Comparison of ENCODE assay signal across 26 cellular contexts in genomic region chr12:98579835-98580234, GRCh38. TPM values are rescaled to one million over a fixed set of nuclear protein-coding genes. Genes with fewer than 3 reads are reported as not detected.
DNase-seq lines count a peak whose midpoint lies in the region; ATAC-seq, FAIRE-seq and TF ChIP-seq lines count a peak whose summit lies in the region.
"Had no signal": no experiment of that assay in that cellular context is flagged by ENCODE, and none has a peak within 500 bp of the region (broad histone marks: within the 10 kb centered on the region; RNA-seq: fewer than 3 reads in every experiment).

No MANE protein-coding gene starts in this region.

- H3K9ac ChIP-seq in HCT116 (ENCODE audit: low read length) (no peak overlapping the region), K562 (ENCODE audit: insufficient read depth in 1 of 2, low read depth in 2 of 2, low read length in 2 of 2) (no peak overlapping the region)
- H3K9ac ChIP-seq: BLaER1 had no signal

- no peaks in the 10 kb centered on the region for H3K9me2 ChIP-seq in HCT116 (ENCODE audit: insufficient read depth)

- H2AFZ ChIP-seq in HCT116 (ENCODE audit: low read depth, low read length, poor library complexity, severe bottlenecking) (peak overlapping the region; percentile 76), K562 (ENCODE audit: low read depth, low read length) (no peak overlapping the region)

- intact Hi-C loops in HCT116 (cut with micrococcal nuclease): no loop called here
- intact Hi-C loops in K562 (cut with micrococcal nuclease): no loop called here

- in situ Hi-C loops in K562 (cut with MboI): no loop called here

- POLR2A ChIA-PET in HCT116 (lab: Charles Lee): no interaction called here
- POLR2A ChIA-PET in HEK293 (lab: Yijun Ruan, JAX): no interaction called here
- POLR2A ChIA-PET in K562 (lab: Yijun Ruan, JAX): interaction anchor here (3.0 kb wide), 1 partner anchor 14 kb away, joined by 22 read pairs; the partner anchor contains the start of gene SLC25A3

- no peak for TF ChIP-seq EP300 in K562 (IDR thresholded peaks at IDR 0.05; ENCODE audit: low read length)

- BruUV-seq in HCT116 (replicated peaks; lab: Mats Ljungman, UMichigan) (no TSS peak), K562 (replicated peaks; lab: Mats Ljungman, UMichigan) (no TSS peak)

- no peaks in the 10 kb centered on the region for H3K9me1 ChIP-seq in K562 (ENCODE audit: control insufficient read depth, insufficient read depth, low read length)

- H3K9me3 Mint-ChIP-seq in activated naive CD8-positive, alpha-beta T cell treated with anti-CD3 and anti-CD28 coated beads for 36 hours: no peaks in the 10 kb centered on the region
- H3K9me3 Mint-ChIP-seq: CD8-positive, alpha-beta memory T cell had no signal

- RAD21 ChIA-PET in HCT116 (lab: Charles Lee; ENCODE audit: low non-redundant PET in 1 of 2, low total read pairs in 2 of 2, uncharacterized antibody in 2 of 2, unreplicated experiment in 2 of 2): no interaction called here

- H4K20me1 ChIP-seq in HCT116 (ENCODE audit: insufficient read depth) (no peaks in the 10 kb centered on the region), K562 (replicated peaks; ENCODE audit: control insufficient read depth, insufficient read depth, low read length) (no peaks in the 10 kb centered on the region)
- H4K20me1 ChIP-seq: BLaER1 had no signal

- DNase-seq in HCT116 (ENCODE audit: low read depth, low spot score) (no peak), K562 (ENCODE audit: extremely low read depth in 1 of 4, low spot score in 3 of 4) (no peak), SKM-1 treated with dmso at 0.1 percent for 144 hours (lab: John Stamatoyannopoulos, UW; ENCODE audit: unreplicated experiment) (no peak)
- DNase-seq in activated naive CD8-positive, alpha-beta T cell treated with anti-CD3 and anti-CD28 coated beads for 36 hours: no peak
- DNase-seq: 8988T; ACHN; BE2C; C1 segment of cervical spinal cord; CD4-positive, alpha-beta memory T cell; CD4-positive, CD25-positive, alpha-beta regulatory T cell; CD8-positive, alpha-beta memory T cell; COR-L47; DMS 273 treated with DMSO at 0.1 percent for 48 hours; DMS153; DMS53; DMS79; DND-41; EL; GDM1 had no signal

- H3K27me3 ChIP-seq in HCT116 (ENCODE audit: insufficient read depth, low read length) (no peaks in the 10 kb centered on the region), K562 (ENCODE audit: control insufficient read depth in 2 of 2, insufficient read depth in 2 of 2, low read length in 2 of 2) (no peaks in the 10 kb centered on the region)
- H3K27me3 ChIP-seq: BE2C, BLaER1 had no signal

- H3K9me3 ChIP-seq in HCT116 (ENCODE audit: control insufficient read depth in 1 of 2, insufficient read depth in 1 of 2, low read depth in 1 of 2, low read length in 2 of 2) (no peaks in the 10 kb centered on the region), HEK293 (ENCODE audit: control insufficient read depth, insufficient read depth, low read depth, low read length) (no peaks in the 10 kb centered on the region), K562 (replicated peaks; ENCODE audit: control insufficient read depth, insufficient read depth, low read depth, low read length) (no peaks in the 10 kb centered on the region)
- H3K9me3 ChIP-seq: BE2C, BLaER1 had no signal

- H3K36me3 Mint-ChIP-seq in activated naive CD8-positive, alpha-beta T cell treated with anti-CD3 and anti-CD28 coated beads for 36 hours: no peaks in the 10 kb centered on the region
- H3K36me3 Mint-ChIP-seq: CD14-positive monocyte; CD4-positive, alpha-beta memory T cell had no signal

- H3K4me3 Mint-ChIP-seq in activated naive CD8-positive, alpha-beta T cell treated with anti-CD3 and anti-CD28 coated beads for 36 hours: no peak overlapping the region
- H3K4me3 Mint-ChIP-seq: CD14-positive monocyte; CD4-positive, alpha-beta memory T cell; CD4-positive, CD25-positive, alpha-beta regulatory T cell; CD8-positive, alpha-beta memory T cell had no signal

- H3K79me2 ChIP-seq in HCT116 (ENCODE audit: insufficient read depth, low read length): no peaks in the 10 kb centered on the region
- no peaks in the 10 kb centered on the region for H3K79me2 ChIP-seq in K562 (ENCODE audit: control insufficient read depth, insufficient read depth, low read length)

- H3K36me3 ChIP-seq in HCT116 (ENCODE audit: control insufficient read depth in 1 of 2, insufficient read depth in 2 of 2, low read length in 2 of 2) (no peaks in the 10 kb centered on the region), HEK293 (ENCODE audit: control insufficient read depth in 2 of 2, insufficient read depth in 1 of 2, low read length in 2 of 2) (no peaks in the 10 kb centered on the region), K562 (ENCODE audit: control insufficient read depth, insufficient read depth, low read length) (no peaks in the 10 kb centered on the region)
- H3K36me3 ChIP-seq: BE2C, BLaER1 had no signal

- TF ChIP-seq CTCF in HCT116 (IDR thresholded peaks at IDR 0.05 in 2 of 3, conservative IDR thresholded peaks at IDR 0.05 in 1 of 3; ENCODE audit: borderline replicate concordance in 1 of 3, insufficient read depth in 1 of 3, low read depth in 2 of 3, low read length in 2 of 3): no peak
- TF ChIP-seq CTCF in HEK293 (tag by site-specific recombination; IDR thresholded peaks at IDR 0.05): no peak
- no peak for TF ChIP-seq CTCF in K562 (IDR thresholded peaks at IDR 0.05 in 2 of 3, conservative IDR thresholded peaks at IDR 0.05 in 1 of 3; ENCODE audit: insufficient read depth in 2 of 3, low read depth in 1 of 3, low read length in 3 of 3)

- H3K4me3 ChIP-seq in HCT116 (replicated peaks in 1 of 2; ENCODE audit: low read depth in 1 of 2, low read length in 2 of 2): no peak overlapping the region
- no peak overlapping the region for H3K4me3 ChIP-seq in HEK293 (ENCODE audit: low read depth, low read length)
- H3K4me3 ChIP-seq in K562: no peak overlapping the region
- H3K4me3 ChIP-seq: BLaER1, GM12878 had no signal

- no peaks in the 10 kb centered on the region for H3K4me1 Mint-ChIP-seq in activated naive CD8-positive, alpha-beta T cell treated with anti-CD3 and anti-CD28 coated beads for 36 hours
- H3K4me1 Mint-ChIP-seq: CD4-positive, alpha-beta memory T cell; CD4-positive, CD25-positive, alpha-beta regulatory T cell; CD8-positive, alpha-beta memory T cell had no signal

- TF ChIP-seq POLR2A in HCT116 (IDR thresholded peaks at IDR 0.05; ENCODE audit: borderline replicate concordance, extremely low read depth, insufficient read depth, insufficient read length): no peak
- TF ChIP-seq POLR2A in K562 (conservative IDR thresholded peaks at IDR 0.05): no peak

- WGBS in K562 (ENCODE audit: insufficient coverage, low coverage, missing lambda C conversion rate): 52% methylated on average over 3 of the region's 3 CpGs

- TF ChIP-seq RAD21 in HCT116 (IDR thresholded peaks at IDR 0.05; ENCODE audit: low read depth) (no peak), K562 (CRISPR knock-in tag; conservative IDR thresholded peaks at IDR 0.05 in 1 of 2, IDR thresholded peaks at IDR 0.05 in 1 of 2) (no peak)

- no peak overlapping the region for H3K27ac Mint-ChIP-seq in activated naive CD8-positive, alpha-beta T cell treated with anti-CD3 and anti-CD28 coated beads for 36 hours
- H3K27ac Mint-ChIP-seq: CD14-positive monocyte; CD4-positive, alpha-beta memory T cell; CD4-positive, CD25-positive, alpha-beta regulatory T cell had no signal

- peak overlapping the region; percentile 77 for H3K4me2 ChIP-seq in HCT116 (ENCODE audit: low read length)
- H3K4me2 ChIP-seq in K562 (ENCODE audit: insufficient read depth, low read length): no peak overlapping the region
- H3K4me2 ChIP-seq: BLaER1 had no signal

- ATAC-seq in HCT116 (no peak), K562 (no peak)
- ATAC-seq: GM12878 had no signal

- FAIRE-seq in K562 (lab: Jason Lieb, UNC): no peak
- FAIRE-seq: A204.1, GM12878, GM12892, GM18507 had no signal

- H3K27ac ChIP-seq in HCT116 (ENCODE audit: low read depth, low read length) (no peak overlapping the region), HEK293 (ENCODE audit: extremely low read depth, low read depth, low read length) (no peak overlapping the region), K562 (ENCODE audit: extremely low read depth, low read depth, low read length) (no peak overlapping the region; the same call in 2 of the 3 replicates)
- H3K27ac ChIP-seq: BLaER1 had no signal

- H3K27me3 Mint-ChIP-seq in activated naive CD8-positive, alpha-beta T cell treated with anti-CD3 and anti-CD28 coated beads for 36 hours: no peaks in the 10 kb centered on the region

- CTCF ChIA-PET in HCT116 (lab: Charles Lee): no interaction called here
- CTCF ChIA-PET in HEK293 (lab: Yijun Ruan, JAX): interaction anchor here (0.7 to 1.9 kb wide), 3 partner anchors 13 to 375 kb away, joined by 3 to 9 read pairs (median 8); no protein-coding TSS in a partner anchor
- CTCF ChIA-PET in K562 (lab: Yijun Ruan, JAX; ENCODE audit: low intra/inter-chr PET ratio): no interaction called here

- H3K4me1 ChIP-seq in HCT116 (ENCODE audit: control insufficient read depth in 1 of 2, insufficient read depth in 2 of 2, low read length in 2 of 2) (peaks cover 21 to 43% of the 10 kb centered on the region in 2 experiments), HEK293 (ENCODE audit: control insufficient read depth, insufficient read depth, low read length) (0 out of 2 replicates have a peak, but pooled peaks cover 6% of the 10 kb centered on the region), K562 (replicated peaks in 1 of 2; ENCODE audit: control insufficient read depth in 2 of 2, insufficient read depth in 2 of 2, low read length in 2 of 2) (peaks cover 4 to 15% of the 10 kb centered on the region in 2 experiments; a peak in 3 of 5 replicates)
- H3K4me1 ChIP-seq: BE2C, BLaER1 had no signal

RNA-seq across cellular contexts. Expression of gene SLC25A3, which starts 13.7 kb away (rescaled TPM):
- total RNA-seq in HCT116 (2021; ENCODE audit: unreplicated experiment): 927 TPM
- 672 and 706 TPM in 2 replicates for polyA plus RNA-seq in HCT116 (2012)
- 311 and 511 TPM in 2 replicates for total RNA-seq in K562 (2011; cell fraction: chromatin; rRNA removed; ENCODE audit: low replicate concordance)
- 257 and 270 TPM in 2 replicates for total RNA-seq in K562 (2011; cell fraction: nucleolus; rRNA removed)
- 338 and 415 TPM in 2 replicates for total RNA-seq in K562 (2011; cell fraction: nucleoplasm; rRNA removed)
- 450 and 515 TPM in 2 replicates for total RNA-seq in K562 (2014; rRNA removed)
- 766 and 865 TPM in 2 replicates for total RNA-seq in K562 (2014; rRNA removed; fragmentation: Illumina TruSeq; extraction: Trizol)
- total RNA-seq in K562 (2015; rRNA removed; fragmentation: Illumina TruSeq; extraction: Trizol): 498 and 500 TPM in 2 replicates
- 687 and 693 TPM in 2 replicates for total RNA-seq in K562 (2021)
- polyA plus RNA-seq in K562 (2011; rRNA removed): 405 and 419 TPM in 2 replicates
- polyA plus RNA-seq in K562 (2011; cell fraction: cytosol; rRNA removed): 556 and 768 TPM in 2 replicates
- polyA plus RNA-seq in K562 (2011; cell fraction: nucleus; rRNA removed): 515 and 531 TPM in 2 replicates
- polyA plus RNA-seq in K562 (2012): 638 and 684 TPM in 2 replicates
- 571 and 592 TPM in 2 replicates for polyA plus RNA-seq in K562 (2014; fragmentation: Illumina TruSeq; extraction: Trizol)
- 100 to 1,000 TPM; 264 to 309 TPM for polyA plus RNA-seq in K562 (2014; fragmentation: Nextera tagmentation; extraction: Ambion mirVana)
- polyA plus RNA-seq in K562 (2014; rRNA removed): 449 and 495 TPM in 2 replicates
- 760 and 828 TPM in 2 replicates for polyA minus RNA-seq in K562 (2011; rRNA and poly(A)+ RNA removed)
- polyA minus RNA-seq in K562 (2011; cell fraction: cytosol; rRNA and poly(A)+ RNA removed): 379 and 409 TPM in 2 replicates
- polyA minus RNA-seq in K562 (2011; cell fraction: nucleus; rRNA and poly(A)+ RNA removed): 181 and 261 TPM in 2 replicates
- total RNA-seq in activated naive CD8-positive, alpha-beta T cell treated with anti-CD3 and anti-CD28 coated beads for 36 hours: 100 to 1,000 TPM; 762 to 789 TPM
